In the genomic region with DNA sequence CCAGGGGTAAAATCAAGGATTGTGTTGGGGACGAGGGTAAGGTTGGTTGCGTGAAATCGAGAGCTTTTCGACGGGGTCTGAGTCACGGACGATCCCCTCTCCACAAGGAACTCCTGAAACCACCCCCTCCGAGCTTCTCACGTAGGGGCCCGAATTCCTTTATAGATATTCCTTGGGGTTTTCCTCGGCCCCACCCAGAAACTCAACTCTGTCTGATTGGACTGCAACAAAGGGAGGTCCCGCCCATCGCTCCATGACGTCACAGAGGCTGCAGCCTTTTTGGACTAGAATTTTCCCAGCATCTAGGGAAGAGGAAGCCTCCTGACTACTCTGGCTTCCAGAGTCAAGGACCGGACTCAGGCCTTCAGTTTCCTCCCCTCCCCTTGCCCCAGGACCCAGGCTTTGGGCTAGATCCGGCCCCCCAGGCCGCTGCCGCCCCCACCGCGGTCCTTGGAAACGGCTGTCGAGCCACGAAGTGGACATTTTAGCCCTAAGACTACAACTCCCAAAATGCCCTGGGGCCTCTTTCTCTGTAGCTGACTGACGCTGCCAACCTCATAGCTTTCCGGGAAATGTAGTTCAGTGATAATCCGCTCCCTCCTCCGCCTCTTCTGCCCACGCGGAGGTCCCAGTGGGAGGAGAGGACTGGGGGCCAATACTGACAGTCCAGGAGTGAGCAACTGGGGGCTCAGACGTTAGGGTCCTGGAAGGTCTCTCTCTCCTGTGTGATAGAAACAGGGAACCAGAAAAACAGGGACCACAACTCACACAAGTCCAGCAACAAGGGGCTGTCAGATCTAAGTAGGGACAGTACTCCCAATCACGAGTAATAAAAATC, we compare ENCODE assay signal across 8 cellular contexts. TPM values are rescaled to one million over a fixed set of nuclear protein-coding genes. Genes with fewer than 3 reads are reported as not detected.
DNase-seq lines count a peak whose midpoint lies in the region; ATAC-seq and TF ChIP-seq lines count a peak whose summit lies in the region.

Gene IZUMO1, minus strand, starts transcription at position 172 of the 838 bp plus-strand sequence. CDS start 1,050 bp downstream, outside the sequence.

- no peak for ATAC-seq in GM19324 (IDR thresholded peaks at IDR 0.05; ENCODE audit: low FRiP score, unreplicated experiment)

- TF ChIP-seq RAD21 in liver (IDR thresholded peaks at IDR 0.05) = no peak

- H3K4me1 ChIP-seq in HUES48 (ENCODE audit: control insufficient read depth, insufficient read depth, low read length) (peaks cover 8% of the 10 kb centered on the region), ectodermal cell (ENCODE audit: control insufficient read depth, insufficient read depth, low read length) (no peaks in the 10 kb centered on the region), liver (ENCODE audit: control insufficient read depth in 4 of 4, insufficient read depth in 4 of 4, low read length in 3 of 4) (peaks cover 0 to 2% (median 0%) of the 10 kb centered on the region in 4 donors)

- WGBS in ectodermal cell, 2 experiments = 11 to 14% methylated on average over 31 of the region's 31 CpGs
- 17% methylated on average over 31 of the region's 31 CpGs for WGBS in liver

- no peak for TF ChIP-seq CTCF in liver (IDR thresholded peaks at IDR 0.05; ENCODE audit: low read depth, low read length, missing input control)

- no peaks in the 10 kb centered on the region for H3K27me3 ChIP-seq in HUES48 (ENCODE audit: control insufficient read depth, insufficient read depth, low read length)
- H3K27me3 ChIP-seq in ectodermal cell (ENCODE audit: control insufficient read depth, insufficient read depth, low read length, poor library complexity, severe bottlenecking) = peaks cover 3% of the 10 kb centered on the region
- H3K27me3 ChIP-seq in liver (ENCODE audit: control insufficient read depth in 4 of 4, insufficient read depth in 4 of 4, low read length in 3 of 4) = no peaks in the 10 kb centered on the region

- H3K9ac ChIP-seq in HUES48 (ENCODE audit: low read depth, low read length) = peak within 1 kb of the TSS; percentile 29
- H3K9ac ChIP-seq in liver (ENCODE audit: low read depth in 1 of 2, low read length in 2 of 2) = no peak within 1 kb of the TSS

- DNase-seq in Ammon's horn (ENCODE audit: low spot score) (peak; percentile 83), DMS79 treated with DMSO at 0.1 percent for 48 hours (lab: John Stamatoyannopoulos, UW) (no peak)
- DNase-seq in activated CD4-positive, CD25-positive, alpha-beta regulatory T cell treated with anti-CD3 and anti-CD28 coated beads, Interleukin-2, amount 50 U/mL, for 16 hours (ENCODE audit: low read depth, low spot score) = peak; percentile 25
- peak; percentile 47 to 50 for DNase-seq in stimulated activated CD4-positive, alpha-beta T cell treated with anti-CD3 and anti-CD28 coated beads, Interleukin-2, amount 100 ng/mL, for 48 hours

- H3K36me3 ChIP-seq in HUES48 (ENCODE audit: control insufficient read depth, insufficient read depth, low read length) (peaks cover 29% of the 10 kb centered on the region), ectodermal cell (ENCODE audit: control insufficient read depth, insufficient read depth, low read length) (peaks cover 5% of the 10 kb centered on the region), liver (ENCODE audit: control insufficient read depth in 4 of 4, insufficient read depth in 3 of 4, low read depth in 1 of 4, low read length in 3 of 4) (no peaks in the 10 kb centered on the region)

- H3K27ac ChIP-seq in HUES48 (ENCODE audit: low read depth, low read length) (peak within 1 kb of the TSS; percentile 93), ectodermal cell (ENCODE audit: insufficient read depth, low read depth, low read length, poor library complexity, severe bottlenecking) (peak within 1 kb of the TSS; percentile 53), liver (ENCODE audit: low read depth in 1 of 2, low read length in 2 of 2) (peak within 1 kb of the TSS in 1 of 2 donors; percentile 55)

- H3K9me3 ChIP-seq in HUES48 (ENCODE audit: control insufficient read depth, insufficient read depth, low read length) (no peaks in the 10 kb centered on the region), ectodermal cell (ENCODE audit: control insufficient read depth, low read length) (no peaks in the 10 kb centered on the region), liver (ENCODE audit: control insufficient read depth in 4 of 4, low read length in 3 of 4) (no peaks in the 10 kb centered on the region)

- peak within 1 kb of the TSS; percentile 70 for H3K4me3 ChIP-seq in HUES48 (ENCODE audit: low read depth, low read length)
- peak within 1 kb of the TSS; percentile 49 for H3K4me3 ChIP-seq in ectodermal cell (ENCODE audit: insufficient read depth, low read depth, low read length)
- H3K4me3 ChIP-seq in liver (ENCODE audit: low read depth in 1 of 3, low read length in 3 of 3) = peak within 1 kb of the TSS in 1 of 3 donors; percentile 10

TF ChIP-seq in liver, 16 proteins besides CTCF, POLR2A, EP300 and RAD21:
- TF ChIP-seq TAF1 (conservative IDR thresholded peaks at IDR 0.05) (no peak), ATF3 (IDR thresholded peaks at IDR 0.05) (no peak), EGR1 (IDR thresholded peaks at IDR 0.05; ENCODE audit: low read depth in 2 of 2) (no peak), RXRA (IDR thresholded peaks at IDR 0.05) (no peak), HNF4A (conservative IDR thresholded peaks at IDR 0.05) (peak in 1 of 2 donors; percentile 13), YY1 (IDR thresholded peaks at IDR 0.05) (peak; percentile 20)
- TF ChIP-seq, protein P1, sequence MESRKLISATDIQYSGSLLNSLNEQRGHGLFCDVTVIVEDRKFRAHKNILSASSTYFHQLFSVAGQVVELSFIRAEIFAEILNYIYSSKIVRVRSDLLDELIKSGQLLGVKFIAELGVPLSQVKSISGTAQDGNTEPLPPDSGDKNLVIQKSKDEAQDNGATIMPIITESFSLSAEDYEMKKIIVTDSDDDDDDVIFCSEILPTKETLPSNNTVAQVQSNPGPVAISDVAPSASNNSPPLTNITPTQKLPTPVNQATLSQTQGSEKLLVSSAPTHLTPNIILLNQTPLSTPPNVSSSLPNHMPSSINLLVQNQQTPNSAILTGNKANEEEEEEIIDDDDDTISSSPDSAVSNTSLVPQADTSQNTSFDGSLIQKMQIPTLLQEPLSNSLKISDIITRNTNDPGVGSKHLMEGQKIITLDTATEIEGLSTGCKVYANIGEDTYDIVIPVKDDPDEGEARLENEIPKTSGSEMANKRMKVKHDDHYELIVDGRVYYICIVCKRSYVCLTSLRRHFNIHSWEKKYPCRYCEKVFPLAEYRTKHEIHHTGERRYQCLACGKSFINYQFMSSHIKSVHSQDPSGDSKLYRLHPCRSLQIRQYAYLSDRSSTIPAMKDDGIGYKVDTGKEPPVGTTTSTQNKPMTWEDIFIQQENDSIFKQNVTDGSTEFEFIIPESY (IDR thresholded peaks at IDR 0.05) = no peak

RNA-seq across cellular contexts. Expression of gene IZUMO1, which starts in this region (rescaled TPM):
- 0.72 TPM for polyA plus RNA-seq in ectodermal cell (2013, experiment 1 of 4)
- 0.68 TPM for polyA plus RNA-seq in ectodermal cell (2013, experiment 2 of 4)
- polyA plus RNA-seq in ectodermal cell (2013, experiment 3 of 4) = 0.37 TPM
- polyA plus RNA-seq in ectodermal cell (2013, experiment 4 of 4) = 1.3 TPM
- under 1 TPM; 0.33 to 0.47 TPM for total RNA-seq in liver
- not detected for polyA plus RNA-seq in liver
